Comparison of ENCODE assay signal across 8 cellular contexts in the genomic region with DNA sequence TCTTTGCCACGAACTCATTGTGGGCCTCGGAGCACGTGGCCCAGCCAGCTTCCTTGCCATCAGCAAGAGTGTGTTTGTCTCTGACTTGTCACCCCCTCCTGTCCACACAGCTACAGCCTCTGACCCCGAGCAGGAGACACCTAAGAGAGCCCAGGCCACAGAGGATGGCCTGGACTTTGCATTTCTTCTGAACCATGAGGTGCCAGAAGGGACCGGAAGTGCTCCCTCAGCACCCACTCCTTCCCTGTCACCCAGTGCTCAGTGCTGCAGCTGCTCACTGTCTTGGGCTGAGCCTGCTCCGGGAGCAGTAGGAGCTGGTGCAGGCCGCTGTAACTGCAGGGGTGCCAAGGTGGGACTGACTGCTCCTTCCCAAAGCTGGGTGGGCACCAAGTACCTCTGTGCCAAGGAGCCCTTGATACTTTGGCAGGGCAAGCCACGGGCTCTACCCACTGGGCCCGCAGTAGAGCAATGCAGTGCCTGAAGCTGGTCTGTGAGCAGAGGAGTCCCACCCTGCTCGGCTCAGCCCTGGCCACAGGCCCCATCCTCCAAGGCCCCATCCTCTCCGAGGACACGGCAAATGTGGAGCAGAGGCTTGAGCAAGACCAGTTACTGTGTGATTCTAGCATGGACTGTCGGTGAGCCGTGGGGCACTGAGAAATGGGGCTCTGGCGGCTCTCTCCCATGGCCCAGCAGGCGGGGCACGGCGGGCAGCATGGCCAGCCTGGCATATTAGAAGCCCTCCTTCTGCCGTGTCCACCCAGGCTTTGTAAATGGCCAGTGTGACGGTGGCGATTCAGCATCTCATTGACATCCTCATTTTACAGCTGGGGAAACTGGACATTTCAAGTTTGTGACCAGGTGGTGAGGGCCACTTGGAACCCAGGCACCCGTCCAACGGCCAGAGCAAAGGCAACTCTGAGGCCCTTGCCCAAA.
A peak's percentile ranks its signal among the peaks of the same experiment; 100 is the strongest.
DNase-seq lines count a peak whose midpoint lies in the region; ATAC-seq and TF ChIP-seq lines count a peak whose summit lies in the region.

No MANE protein-coding gene starts in this region.

- H3K36me3 ChIP-seq in DOHH2 (ENCODE audit: control insufficient read depth, low read length) (peaks cover 93% of the 10 kb centered on the region), SK-N-MC (ENCODE audit: insufficient read depth, low read length) (peaks cover 5% of the 10 kb centered on the region; the same call in 1 of the 2 replicates), duodenal mucosa (ENCODE audit: control insufficient read depth in 1 of 2, insufficient read depth in 2 of 2, low read length in 2 of 2) (peaks cover 10 to 37% of the 10 kb centered on the region in 2 donors), rectal smooth muscle tissue (ENCODE audit: control insufficient read depth, insufficient read depth, low read length) (peaks cover 2% of the 10 kb centered on the region)

- H3K27ac ChIP-seq in DOHH2 (ENCODE audit: low read depth, low read length) (peak overlapping the region; percentile 100), SK-N-MC (peak overlapping the region; percentile 57), duodenal mucosa (ENCODE audit: low read depth, low read length) (no peak overlapping the region), rectal smooth muscle tissue (ENCODE audit: low read depth, low read length) (peak overlapping the region; percentile 8)

- H3K4me1 ChIP-seq in DOHH2 (ENCODE audit: control insufficient read depth, low read length) (peaks cover 99% of the 10 kb centered on the region), duodenal mucosa (ENCODE audit: control insufficient read depth in 1 of 2, insufficient read depth in 2 of 2, low read length in 2 of 2) (peaks cover 87 to 99% of the 10 kb centered on the region in 2 donors), rectal smooth muscle tissue (ENCODE audit: control insufficient read depth, insufficient read depth, low read length) (peaks cover 36% of the 10 kb centered on the region)

- no peaks in the 10 kb centered on the region for H3K9me2 ChIP-seq in DOHH2 (replicated peaks; ENCODE audit: control insufficient read depth, low read length)

- H3K27me3 ChIP-seq in DOHH2 (ENCODE audit: control insufficient read depth, low read length): no peaks in the 10 kb centered on the region
- H3K27me3 ChIP-seq in duodenal mucosa (ENCODE audit: control insufficient read depth in 1 of 2, insufficient read depth in 2 of 2, low read length in 2 of 2): no peaks in the 10 kb centered on the region
- no peaks in the 10 kb centered on the region for H3K27me3 ChIP-seq in rectal smooth muscle tissue (ENCODE audit: control insufficient read depth, insufficient read depth, low read length)

- no peak for DNase-seq in SK-N-MC (ENCODE audit: low read depth, low spot score)
- no peak for DNase-seq in Ammon's horn (ENCODE audit: low spot score)
- DNase-seq in EL: no peak

- H4K20me1 ChIP-seq in DOHH2 (ENCODE audit: control insufficient read depth, insufficient read depth, low read depth, low read length): peaks cover 4% of the 10 kb centered on the region

- H3K9me3 ChIP-seq in DOHH2 (ENCODE audit: control insufficient read depth, insufficient read depth, low read length) (no peaks in the 10 kb centered on the region), SK-N-MC (ENCODE audit: low read depth, low read length) (no peaks in the 10 kb centered on the region), duodenal mucosa (ENCODE audit: control insufficient read depth in 1 of 2, low read length in 2 of 2) (no peaks in the 10 kb centered on the region)

- H3K79me2 ChIP-seq in DOHH2 (ENCODE audit: control insufficient read depth, low read length): peaks cover 98% of the 10 kb centered on the region

- H3F3A ChIP-seq in DOHH2 (ENCODE audit: control insufficient read depth, insufficient read depth): peaks cover 60% of the 10 kb centered on the region

- H3K4me2 ChIP-seq in DOHH2 (ENCODE audit: low read length): peak overlapping the region; percentile 100

- ATAC-seq in HG03432 (IDR thresholded peaks at IDR 0.05; ENCODE audit: unreplicated experiment): no peak
- ATAC-seq in GM21447 (IDR thresholded peaks at IDR 0.05; ENCODE audit: unreplicated experiment): no peak

- no peak overlapping the region for H3K9ac ChIP-seq in SK-N-MC (ENCODE audit: insufficient read length)
- H3K9ac ChIP-seq in duodenal mucosa (ENCODE audit: low read depth in 1 of 2, low read length in 2 of 2): peak overlapping the region in 1 of 2 donors; percentile 57
- H3K9ac ChIP-seq in rectal smooth muscle tissue (ENCODE audit: low read length): peak overlapping the region; percentile 28

- no peak for TF ChIP-seq CTCF in DOHH2 (IDR thresholded peaks at IDR 0.05; ENCODE audit: low read depth, low read length, poor library complexity, severe bottlenecking)

- H3K4me3 ChIP-seq in DOHH2 (ENCODE audit: low read length): peak overlapping the region; percentile 91
- no peak overlapping the region for H3K4me3 ChIP-seq in SK-N-MC
- H3K4me3 ChIP-seq in duodenal mucosa (ENCODE audit: low read depth in 1 of 2, low read length in 2 of 2): peak overlapping the region; percentile 41 to 94
- H3K4me3 ChIP-seq in rectal smooth muscle tissue (ENCODE audit: low read length): peak overlapping the region; percentile 38
